In the genomic region with DNA sequence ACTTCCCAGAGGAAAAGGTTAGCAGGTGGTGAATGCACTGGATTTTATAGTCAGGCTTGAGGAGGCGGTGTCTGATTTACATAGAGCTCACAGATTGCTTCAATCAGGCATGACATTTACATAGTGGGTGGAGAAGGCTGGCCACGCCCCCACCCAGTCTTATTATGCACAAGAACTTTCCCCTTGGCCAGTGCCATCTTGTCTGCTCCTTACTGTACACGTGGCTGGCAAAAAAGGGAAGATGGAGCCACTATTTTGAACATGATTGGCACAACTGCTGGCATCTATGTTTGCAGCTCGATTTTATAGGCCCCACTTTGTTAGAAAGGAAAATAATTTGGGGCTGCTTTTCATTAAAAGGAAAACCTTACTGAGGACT, we compare ENCODE assay signal across 8 cellular contexts. TPM values are rescaled to one million over a fixed set of nuclear protein-coding genes. Genes with fewer than 3 reads are reported as not detected.
DNase-seq lines count a peak whose midpoint lies in the region; ATAC-seq and TF ChIP-seq lines count a peak whose summit lies in the region.
"Had no signal": no experiment of that assay in that cellular context is flagged by ENCODE, and none has a peak within 500 bp of the region (broad histone marks: within the 10 kb centered on the region; RNA-seq: fewer than 3 reads in every experiment).

No MANE protein-coding gene starts in this region.

- no peaks in the 10 kb centered on the region for H3K9me3 Mint-ChIP-seq in type B pancreatic cell
- H3K9me3 Mint-ChIP-seq: activated naive CD4-positive, alpha-beta T cell treated with anti-CD3 and anti-CD28 coated beads, Interleukin-2, amount 50 U/mL, for 24 hours had no signal

- no peaks in the 10 kb centered on the region for H3K4me1 Mint-ChIP-seq in type B pancreatic cell (ENCODE audit: unreplicated experiment)

- peak; percentile 45 for ATAC-seq in GM18907 (IDR thresholded peaks at IDR 0.05; ENCODE audit: unreplicated experiment)
- peak; percentile 91 for ATAC-seq in left colon
- no peak for ATAC-seq in gastroesophageal sphincter

- no peak overlapping the region for H3K4me2 ChIP-seq in SK-N-SH

- no peak for TF ChIP-seq POLR2A in gastroesophageal sphincter (IDR thresholded peaks at IDR 0.05)

- no peaks in the 10 kb centered on the region for H3K9me3 ChIP-seq in SK-N-SH
- no peaks in the 10 kb centered on the region for H3K9me3 ChIP-seq in gastroesophageal sphincter

- TF ChIP-seq EP300 in SK-N-SH (IDR thresholded peaks at IDR 0.05; ENCODE audit: borderline replicate concordance in 1 of 2, low read depth in 1 of 2, low read length in 1 of 2), result no peak
- TF ChIP-seq EP300 in gastroesophageal sphincter (IDR thresholded peaks at IDR 0.05), result no peak

- no peaks in the 10 kb centered on the region for H3K36me3 ChIP-seq in SK-N-SH (replicated peaks in 1 of 2; ENCODE audit: control insufficient read depth in 1 of 2, insufficient read depth in 2 of 2, low read length in 1 of 2)
- no peaks in the 10 kb centered on the region for H3K36me3 ChIP-seq in gastroesophageal sphincter

- intact Hi-C loops in left colon (cut with DNase I, micrococcal nuclease), result no loop called here

- no peaks in the 10 kb centered on the region for H3K27me3 ChIP-seq in SK-N-SH (ENCODE audit: insufficient read depth)
- H3K27me3 ChIP-seq in gastroesophageal sphincter, result peaks cover 13% of the 10 kb centered on the region

- WGBS in SK-N-SH (ENCODE audit: low lambda C conversion rate), result 46% methylated on average over 4 of the region's 4 CpGs
- 46 to 64% methylated on average over 4 of the region's 4 CpGs for WGBS in gastroesophageal sphincter (ENCODE audit: low coverage in 1 of 2), 2 donors

- H3K4me3 Mint-ChIP-seq in type B pancreatic cell, result no peak overlapping the region
- H3K4me3 Mint-ChIP-seq: activated naive CD4-positive, alpha-beta T cell treated with anti-CD3 and anti-CD28 coated beads, Interleukin-2, amount 50 U/mL, for 24 hours had no signal

- DNase-seq in LHCN-M2 (ENCODE audit: low read depth) (peak; percentile 41), SK-N-SH (no peak), left colon (peak; percentile 44 to 50), type B pancreatic cell (ENCODE audit: extremely low spot score, unreplicated experiment) (no peak), putamen (ENCODE audit: low spot score) (no peak)

- H3K27me3 Mint-ChIP-seq in type B pancreatic cell, result peaks cover 5% of the 10 kb centered on the region
- H3K27me3 Mint-ChIP-seq: activated naive CD4-positive, alpha-beta T cell treated with anti-CD3 and anti-CD28 coated beads, Interleukin-2, amount 50 U/mL, for 24 hours had no signal

- H3K4me3 ChIP-seq in SK-N-SH (ENCODE audit: low read depth in 2 of 2, low read length in 1 of 2) (no peak overlapping the region), gastroesophageal sphincter (no peak overlapping the region)

- TF ChIP-seq CTCF in SK-N-SH (IDR thresholded peaks at IDR 0.05) (no peak), gastroesophageal sphincter (IDR thresholded peaks at IDR 0.05) (no peak), type B pancreatic cell (conservative IDR thresholded peaks at IDR 0.05) (no peak)

- no peaks in the 10 kb centered on the region for H3K36me3 Mint-ChIP-seq in type B pancreatic cell
- H3K36me3 Mint-ChIP-seq: activated naive CD4-positive, alpha-beta T cell treated with anti-CD3 and anti-CD28 coated beads, Interleukin-2, amount 50 U/mL, for 24 hours had no signal

- H3K9ac ChIP-seq in SK-N-SH, result no peak overlapping the region

- H3K27ac ChIP-seq in SK-N-SH (ENCODE audit: low read depth in 2 of 2, low read length in 1 of 2), result no peak overlapping the region
- H3K27ac ChIP-seq in gastroesophageal sphincter, result no peak overlapping the region

- H3K4me1 ChIP-seq in SK-N-SH (ENCODE audit: control insufficient read depth in 1 of 2, insufficient read depth in 2 of 2, low read depth in 1 of 2, low read length in 1 of 2), result no peaks in the 10 kb centered on the region
- no peaks in the 10 kb centered on the region for H3K4me1 ChIP-seq in gastroesophageal sphincter

- no peaks in the 10 kb centered on the region for H4K20me1 ChIP-seq in SK-N-SH (ENCODE audit: insufficient read depth)

- H3K27ac Mint-ChIP-seq in type B pancreatic cell, result no peak overlapping the region
- H3K27ac Mint-ChIP-seq: activated naive CD4-positive, alpha-beta T cell treated with anti-CD3 and anti-CD28 coated beads, Interleukin-2, amount 50 U/mL, for 24 hours had no signal

- H2AFZ ChIP-seq in SK-N-SH (ENCODE audit: low read depth), result peak overlapping the region; percentile 51; the same call in 1 of the 2 replicates

- no peak for TF ChIP-seq RAD21 in SK-N-SH (IDR thresholded peaks at IDR 0.05; ENCODE audit: low read length)

- H3K9me2 ChIP-seq in SK-N-SH, result no peaks in the 10 kb centered on the region

- CTCF ChIA-PET in SK-N-SH (lab: Yijun Ruan, JAX), result no interaction called here

- POLR2A ChIA-PET in SK-N-SH (lab: Yijun Ruan, JAX), result no interaction called here

- H3F3A ChIP-seq in SK-N-SH (replicated peaks; ENCODE audit: insufficient read depth), result no peaks in the 10 kb centered on the region

- no peaks in the 10 kb centered on the region for H3K79me2 ChIP-seq in SK-N-SH (ENCODE audit: insufficient read depth)

TF ChIP-seq in SK-N-SH, 30 proteins besides CTCF, POLR2A, EP300 and RAD21 (continues in another document):
- no peak for TF ChIP-seq MEF2A (IDR thresholded peaks at IDR 0.05; ENCODE audit: borderline replicate concordance, low read depth)
- TF ChIP-seq NRF1 (IDR thresholded peaks at IDR 0.05; ENCODE audit: low read depth, low read length), result no peak
- TF ChIP-seq GATA2 (CRISPR knock-in tag; IDR thresholded peaks at IDR 0.05), result no peak
- TF ChIP-seq FOSL2 (IDR thresholded peaks at IDR 0.05; ENCODE audit: borderline replicate concordance, low read depth), result no peak
- no peak for TF ChIP-seq TCF12 (IDR thresholded peaks at IDR 0.05)
- no peak for TF ChIP-seq RFX5 (IDR thresholded peaks at IDR 0.05; ENCODE audit: low read length)
- no peak for TF ChIP-seq FOXJ3 (CRISPR knock-in tag; IDR thresholded peaks at IDR 0.05)
- TF ChIP-seq SIN3A (IDR thresholded peaks at IDR 0.05; ENCODE audit: borderline replicate concordance, low read depth, low read length), result no peak
- no peak for TF ChIP-seq TEAD4 (IDR thresholded peaks at IDR 0.05; ENCODE audit: borderline replicate concordance, insufficient read depth)
- no peak for TF ChIP-seq MXI1 (IDR thresholded peaks at IDR 0.05; ENCODE audit: low read depth, low read length)
- TF ChIP-seq SMC3 (IDR thresholded peaks at IDR 0.05; ENCODE audit: low read depth, low read length), result no peak
- TF ChIP-seq TAF1 (IDR thresholded peaks at IDR 0.05; ENCODE audit: borderline replicate concordance, low read depth, low read length), result no peak
- no peak for TF ChIP-seq PBX3 (IDR thresholded peaks at IDR 0.05)
- TF ChIP-seq, protein P1, sequence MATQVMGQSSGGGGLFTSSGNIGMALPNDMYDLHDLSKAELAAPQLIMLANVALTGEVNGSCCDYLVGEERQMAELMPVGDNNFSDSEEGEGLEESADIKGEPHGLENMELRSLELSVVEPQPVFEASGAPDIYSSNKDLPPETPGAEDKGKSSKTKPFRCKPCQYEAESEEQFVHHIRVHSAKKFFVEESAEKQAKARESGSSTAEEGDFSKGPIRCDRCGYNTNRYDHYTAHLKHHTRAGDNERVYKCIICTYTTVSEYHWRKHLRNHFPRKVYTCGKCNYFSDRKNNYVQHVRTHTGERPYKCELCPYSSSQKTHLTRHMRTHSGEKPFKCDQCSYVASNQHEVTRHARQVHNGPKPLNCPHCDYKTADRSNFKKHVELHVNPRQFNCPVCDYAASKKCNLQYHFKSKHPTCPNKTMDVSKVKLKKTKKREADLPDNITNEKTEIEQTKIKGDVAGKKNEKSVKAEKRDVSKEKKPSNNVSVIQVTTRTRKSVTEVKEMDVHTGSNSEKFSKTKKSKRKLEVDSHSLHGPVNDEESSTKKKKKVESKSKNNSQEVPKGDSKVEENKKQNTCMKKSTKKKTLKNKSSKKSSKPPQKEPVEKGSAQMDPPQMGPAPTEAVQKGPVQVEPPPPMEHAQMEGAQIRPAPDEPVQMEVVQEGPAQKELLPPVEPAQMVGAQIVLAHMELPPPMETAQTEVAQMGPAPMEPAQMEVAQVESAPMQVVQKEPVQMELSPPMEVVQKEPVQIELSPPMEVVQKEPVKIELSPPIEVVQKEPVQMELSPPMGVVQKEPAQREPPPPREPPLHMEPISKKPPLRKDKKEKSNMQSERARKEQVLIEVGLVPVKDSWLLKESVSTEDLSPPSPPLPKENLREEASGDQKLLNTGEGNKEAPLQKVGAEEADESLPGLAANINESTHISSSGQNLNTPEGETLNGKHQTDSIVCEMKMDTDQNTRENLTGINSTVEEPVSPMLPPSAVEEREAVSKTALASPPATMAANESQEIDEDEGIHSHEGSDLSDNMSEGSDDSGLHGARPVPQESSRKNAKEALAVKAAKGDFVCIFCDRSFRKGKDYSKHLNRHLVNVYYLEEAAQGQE (IDR thresholded peaks at IDR 0.05; ENCODE audit: low read depth, low read length), result no peak

RNA-seq across cellular contexts. Expression of gene LGMN, which starts 10.9 kb away (rescaled TPM):
- total RNA-seq in LHCN-M2 (2014; rRNA removed), result 3.3 and 3.8 TPM in 2 replicates
- polyA plus RNA-seq in LHCN-M2 (2012), result 5.5 TPM
- polyA plus RNA-seq in SK-N-SH (2012; rRNA removed), result 76.3 and 86.4 TPM in 2 replicates
- 52.6 and 71.0 TPM in 2 replicates for polyA plus RNA-seq in SK-N-SH (2012; cell fraction: cytosol; rRNA removed)
- 57.5 and 80.2 TPM in 2 replicates for polyA plus RNA-seq in SK-N-SH (2012; cell fraction: nucleus; rRNA removed)
- 100 to 1,000 TPM in 1 of 2 donors, 10 to 100 TPM in 1; 70.8 to 125 TPM for total RNA-seq in left colon
- total RNA-seq in gastroesophageal sphincter, result 100 to 1,000 TPM in 2 of 4 donors, 10 to 100 TPM in 2; 38.1 to 132 (median 91.6) TPM
- 71.2 and 80.3 TPM in 2 replicates for total RNA-seq in type B pancreatic cell (ENCODE audit: low replicate concordance)

RNA-seq across cellular contexts. Expression of gene GOLGA5, which starts 34.8 kb away (rescaled TPM):
- total RNA-seq in LHCN-M2 (2014; rRNA removed) (33.7 and 40.6 TPM in 2 replicates), left colon (10 to 100 TPM; 42.2 to 44.1 TPM), gastroesophageal sphincter (10 to 100 TPM; 27.6 to 41.7 (median 36.7) TPM), type B pancreatic cell (ENCODE audit: low replicate concordance) (27.6 and 38.1 TPM in 2 replicates)
- 14.7 TPM for polyA plus RNA-seq in LHCN-M2 (2012)
- polyA plus RNA-seq in SK-N-SH (2012; rRNA removed), result 25.6 and 29.1 TPM in 2 replicates
- 38.9 and 48.7 TPM in 2 replicates for polyA plus RNA-seq in SK-N-SH (2012; cell fraction: cytosol; rRNA removed)
- 10.3 and 18.0 TPM in 2 replicates for polyA plus RNA-seq in SK-N-SH (2012; cell fraction: nucleus; rRNA removed)

Comparison
In these comparisons a context has a peak if more than half of its experiments do, and no peak if none do; other contexts are left out.
1. DNase-seq: peak in LHCN-M2 (single experiment) and left colon (2 of 2); none in SK-N-SH (single experiment), type B pancreatic cell (single experiment) and putamen (single experiment).